19 cellular contexts compared by ENCODE assay signal in the genomic region with DNA sequence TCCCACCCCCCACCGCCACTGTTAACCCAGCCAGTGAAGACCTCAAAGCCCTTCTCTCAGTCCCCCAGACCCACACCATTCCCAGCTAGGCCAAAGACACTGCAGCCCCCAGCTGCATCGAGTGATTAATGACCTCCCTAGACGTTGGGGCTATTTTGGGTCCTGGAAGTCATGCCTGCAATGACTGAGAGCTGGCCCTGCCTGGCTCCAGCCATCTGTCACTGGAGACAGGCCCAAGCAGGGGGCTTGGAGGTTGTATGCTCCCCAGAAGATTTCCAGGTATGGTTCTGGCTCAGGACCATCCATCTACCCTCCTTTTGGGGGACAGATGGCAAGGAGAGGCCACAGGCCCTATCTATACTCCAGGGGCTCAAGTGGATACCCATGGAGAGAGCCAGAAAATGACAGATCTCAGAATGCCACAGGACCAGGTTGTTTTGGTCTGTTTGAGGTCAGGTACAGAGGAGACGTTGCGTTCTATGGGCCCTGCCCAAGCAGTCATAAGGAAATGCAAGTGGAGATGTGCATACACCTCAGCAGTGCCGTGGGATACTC. TPM values are rescaled to one million over a fixed set of nuclear protein-coding genes. Genes with fewer than 3 reads are reported as not detected.
DNase-seq lines count a peak whose midpoint lies in the region; ATAC-seq and TF ChIP-seq lines count a peak whose summit lies in the region.
"Had no signal": no experiment of that assay in that cellular context is flagged by ENCODE, and none has a peak within 500 bp of the region (broad histone marks: within the 10 kb centered on the region; RNA-seq: fewer than 3 reads in every experiment).

No MANE protein-coding gene starts in this region.

- H3K36me3 Mint-ChIP-seq in T-helper 1 cell treated with Interleukin-12 subunit alpha and Interleukin-12 subunit beta and Interleukin-4 antibody, amounts not matched to agents 30 μg/mL and 1 μg/mL, for 36 hours (ENCODE audit: low read depth): no peaks in the 10 kb centered on the region
- no peaks in the 10 kb centered on the region for H3K36me3 Mint-ChIP-seq in CD8-positive, alpha-beta T cell
- peaks cover 5% of the 10 kb centered on the region for H3K36me3 Mint-ChIP-seq in central memory CD8-positive, alpha-beta T cell (ENCODE audit: insufficient read depth)
- H3K36me3 Mint-ChIP-seq in naive thymus-derived CD4-positive, alpha-beta T cell: peaks cover 0 to 4% (median 0%) of the 10 kb centered on the region in 5 donors

- TF ChIP-seq EP300 in suprapubic skin (IDR thresholded peaks at IDR 0.05): no peak

- H3K27me3 Mint-ChIP-seq in T-helper 1 cell treated with Interleukin-12 subunit alpha and Interleukin-12 subunit beta and Interleukin-4 antibody, amounts not matched to agents 30 μg/mL and 1 μg/mL, for 36 hours (ENCODE audit: low read depth): peaks cover 19% of the 10 kb centered on the region
- H3K27me3 Mint-ChIP-seq in CD8-positive, alpha-beta T cell (ENCODE audit: low read depth): peaks cover 5% of the 10 kb centered on the region
- H3K27me3 Mint-ChIP-seq in central memory CD8-positive, alpha-beta T cell: no peaks in the 10 kb centered on the region
- H3K27me3 Mint-ChIP-seq in naive thymus-derived CD4-positive, alpha-beta T cell: peaks cover 0 to 13% (median 3%) of the 10 kb centered on the region in 5 donors

- DNase-seq in T-helper 1 cell (no peak), iPS-NIHi11 (ENCODE audit: low spot score) (no peak), suprapubic skin (ENCODE audit: low spot score in 2 of 2) (no peak)
- DNase-seq in CD8-positive, alpha-beta T cell: no peak
- no peak for DNase-seq in central memory CD8-positive, alpha-beta T cell (ENCODE audit: low spot score in 2 of 2)
- no peak for DNase-seq in naive thymus-derived CD4-positive, alpha-beta T cell
- DNase-seq: activated effector memory CD4-positive, alpha-beta T cell treated with Interleukin-2 at 50 U/mL for 16 hours; DMS153; GF-D8; NCI-H524 treated with DMSO at 0.1 percent for 48 hours had no signal

- TF ChIP-seq POLR2A in suprapubic skin (IDR thresholded peaks at IDR 0.05): no peak

- POLR2A ChIA-PET in CD8-positive, alpha-beta T cell (lab: Charles Lee): no interaction called here
- POLR2A ChIA-PET in naive thymus-derived CD4-positive, alpha-beta T cell (lab: Charles Lee): interaction anchor here (1.0 to 5.1 kb wide), 2 partner anchors 18 to 21 kb away, joined by 3 to 42 read pairs; a partner anchor contains a TSS

- H3K27me3 ChIP-seq in CD8-positive, alpha-beta T cell (ENCODE audit: insufficient read depth, low read length): no peaks in the 10 kb centered on the region
- H3K27me3 ChIP-seq in naive thymus-derived CD4-positive, alpha-beta T cell (ENCODE audit: control insufficient read depth in 2 of 2, insufficient read depth in 2 of 2, low read length in 2 of 2): no peaks in the 10 kb centered on the region
- no peaks in the 10 kb centered on the region for H3K27me3 ChIP-seq in suprapubic skin
- H3K27me3 ChIP-seq: adrenal gland, esophagus muscularis mucosa, gastroesophageal sphincter, upper lobe of right lung had no signal

- H3K4me1 ChIP-seq in CD8-positive, alpha-beta T cell (ENCODE audit: insufficient read depth, low read length): peaks cover 53% of the 10 kb centered on the region
- peaks cover 22 to 51% of the 10 kb centered on the region in 2 donors for H3K4me1 ChIP-seq in naive thymus-derived CD4-positive, alpha-beta T cell (ENCODE audit: control insufficient read depth in 2 of 2, insufficient read depth in 2 of 2, low read length in 2 of 2)
- peaks cover 28% of the 10 kb centered on the region for H3K4me1 ChIP-seq in suprapubic skin

- ATAC-seq in CD8-positive, alpha-beta T cell: no peak
- ATAC-seq in central memory CD8-positive, alpha-beta T cell (replicated peaks; ENCODE audit: extremely low read depth, poor library complexity, severe bottlenecking): no peak
- no peak for ATAC-seq in naive thymus-derived CD4-positive, alpha-beta T cell
- ATAC-seq in HG03097 (IDR thresholded peaks at IDR 0.05; ENCODE audit: low FRiP score, unreplicated experiment): no peak
- ATAC-seq: activated CD4-positive, CD25-positive, alpha-beta regulatory T cell treated with anti-CD3 and anti-CD28 coated beads, Interleukin-2, amount 50 U/mL, for 24 hours; gastroesophageal sphincter; GM12878; upper lobe of right lung had no signal

- CTCF ChIA-PET in CD8-positive, alpha-beta T cell (lab: Charles Lee): interaction anchor here (3.8 to 3.9 kb wide), 2 partner anchors 54 to 234 kb away, joined by 14 to 18 read pairs; a partner anchor contains a TSS
- CTCF ChIA-PET in naive thymus-derived CD4-positive, alpha-beta T cell (lab: Charles Lee): interaction anchor here (4.0 kb wide), 1 partner anchor 171 kb away, joined by 28 read pairs; no protein-coding TSS in a partner anchor

- intact Hi-C loops in CD8-positive, alpha-beta T cell (cut with DNase I, micrococcal nuclease): loop anchor here in 1 of 2 experiments (10.0 kb wide), 1 partner anchor 484 kb away; a partner anchor contains a TSS
- intact Hi-C loops in naive thymus-derived CD4-positive, alpha-beta T cell (cut with micrococcal nuclease): loop anchor here in 1 of 2 donors (10.0 kb wide), 1 partner anchor 804 kb away; a partner anchor contains a TSS

- H3K4me3 ChIP-seq in CD8-positive, alpha-beta T cell (ENCODE audit: low read depth, low read length): no peak overlapping the region
- H3K4me3 ChIP-seq in naive thymus-derived CD4-positive, alpha-beta T cell (ENCODE audit: low read length): no peak overlapping the region
- H3K4me3 ChIP-seq in suprapubic skin: no peak overlapping the region
- H3K4me3 ChIP-seq: adrenal gland, esophagus muscularis mucosa, gastroesophageal sphincter, upper lobe of right lung had no signal

- TF ChIP-seq CTCF in CD8-positive, alpha-beta T cell (IDR thresholded peaks at IDR 0.05): no peak
- no peak for TF ChIP-seq CTCF in suprapubic skin (IDR thresholded peaks at IDR 0.05)

- 83% methylated on average over 6 of the region's 6 CpGs for WGBS in suprapubic skin

- H3K27ac Mint-ChIP-seq in T-helper 1 cell treated with Interleukin-12 subunit alpha and Interleukin-12 subunit beta and Interleukin-4 antibody, amounts not matched to agents 30 μg/mL and 1 μg/mL, for 36 hours: no peak overlapping the region
- H3K27ac Mint-ChIP-seq in CD8-positive, alpha-beta T cell: no peak overlapping the region
- H3K27ac Mint-ChIP-seq in central memory CD8-positive, alpha-beta T cell (ENCODE audit: low read depth): no peak overlapping the region
- H3K27ac Mint-ChIP-seq in naive thymus-derived CD4-positive, alpha-beta T cell: no peak overlapping the region

- no peaks in the 10 kb centered on the region for H3K9me3 Mint-ChIP-seq in T-helper 1 cell treated with Interleukin-12 subunit alpha and Interleukin-12 subunit beta and Interleukin-4 antibody, amounts not matched to agents 30 μg/mL and 1 μg/mL, for 36 hours
- H3K9me3 Mint-ChIP-seq in CD8-positive, alpha-beta T cell: no peaks in the 10 kb centered on the region
- H3K9me3 Mint-ChIP-seq in central memory CD8-positive, alpha-beta T cell: no peaks in the 10 kb centered on the region
- H3K9me3 Mint-ChIP-seq in naive thymus-derived CD4-positive, alpha-beta T cell: peaks cover 0 to 4% (median 0%) of the 10 kb centered on the region in 11 donors

- H3K27ac ChIP-seq in CD8-positive, alpha-beta T cell (ENCODE audit: low read depth, low read length): no peak overlapping the region
- no peak overlapping the region for H3K27ac ChIP-seq in naive thymus-derived CD4-positive, alpha-beta T cell (ENCODE audit: low read depth, low read length)
- H3K27ac ChIP-seq in suprapubic skin: no peak overlapping the region
- H3K27ac ChIP-seq: adrenal gland, esophagus muscularis mucosa, gastroesophageal sphincter, upper lobe of right lung had no signal

- peak overlapping the region; percentile 59 for H3K4me3 Mint-ChIP-seq in T-helper 1 cell treated with Interleukin-12 subunit alpha and Interleukin-12 subunit beta and Interleukin-4 antibody, amounts not matched to agents 30 μg/mL and 1 μg/mL, for 36 hours
- H3K4me3 Mint-ChIP-seq in CD8-positive, alpha-beta T cell: peak overlapping the region; percentile 72
- peak overlapping the region; percentile 87 for H3K4me3 Mint-ChIP-seq in central memory CD8-positive, alpha-beta T cell
- peak overlapping the region in 9 of 10 donors; percentile 66 to 91 (median 79) for H3K4me3 Mint-ChIP-seq in naive thymus-derived CD4-positive, alpha-beta T cell

- no peaks in the 10 kb centered on the region for H3K36me3 ChIP-seq in CD8-positive, alpha-beta T cell (ENCODE audit: insufficient read depth, low read length)
- H3K36me3 ChIP-seq in naive thymus-derived CD4-positive, alpha-beta T cell (ENCODE audit: control insufficient read depth in 2 of 3, insufficient read depth in 3 of 3, low read length in 3 of 3): no peaks in the 10 kb centered on the region
- H3K36me3 ChIP-seq in suprapubic skin: no peaks in the 10 kb centered on the region
- H3K36me3 ChIP-seq: adrenal gland, gastroesophageal sphincter, upper lobe of right lung had no signal

- no peaks in the 10 kb centered on the region for H3K9me3 ChIP-seq in CD8-positive, alpha-beta T cell (ENCODE audit: low read length)
- no peaks in the 10 kb centered on the region for H3K9me3 ChIP-seq in naive thymus-derived CD4-positive, alpha-beta T cell (ENCODE audit: control insufficient read depth in 2 of 3, low read length in 3 of 3)
- H3K9me3 ChIP-seq in suprapubic skin: no peaks in the 10 kb centered on the region
- H3K9me3 ChIP-seq: adrenal gland, esophagus muscularis mucosa, gastroesophageal sphincter, upper lobe of right lung had no signal

- peaks cover 47% of the 10 kb centered on the region for H3K4me1 Mint-ChIP-seq in T-helper 1 cell treated with Interleukin-12 subunit alpha and Interleukin-12 subunit beta and Interleukin-4 antibody, amounts not matched to agents 30 μg/mL and 1 μg/mL, for 36 hours (ENCODE audit: low read depth)
- peaks cover 61% of the 10 kb centered on the region for H3K4me1 Mint-ChIP-seq in CD8-positive, alpha-beta T cell (ENCODE audit: low read depth)
- peaks cover 61% of the 10 kb centered on the region for H3K4me1 Mint-ChIP-seq in central memory CD8-positive, alpha-beta T cell
- H3K4me1 Mint-ChIP-seq in naive thymus-derived CD4-positive, alpha-beta T cell: peaks cover 47 to 72% (median 64%) of the 10 kb centered on the region in 7 donors

RNA-seq across cellular contexts. Expression of a gene that starts 5.1 kb away (rescaled TPM):
- 1 to 10 TPM in 1 of 2 experiments, under 1 TPM in 1; 0.87 to 1.1 TPM for total RNA-seq in CD8-positive, alpha-beta T cell
- 1 to 10 TPM; 1.9 to 6.3 (median 2.6) TPM for total RNA-seq in naive thymus-derived CD4-positive, alpha-beta T cell
- polyA plus RNA-seq in naive thymus-derived CD4-positive, alpha-beta T cell: under 1 TPM in 1 of 2 donors, not detected in 1; 0.27 TPM
- total RNA-seq in suprapubic skin: 10 to 100 TPM in 1 of 4 donors, 1 to 10 TPM in 3; 1.3 to 20.3 (median 4.8) TPM
- total RNA-seq: H4 had no signal

RNA-seq across cellular contexts. Expression of a gene that starts 20.2 kb away (rescaled TPM):
- total RNA-seq in CD8-positive, alpha-beta T cell: 100 to 1,000 TPM; 356 to 394 TPM
- total RNA-seq in naive thymus-derived CD4-positive, alpha-beta T cell: 100 to 1,000 TPM; 154 to 338 (median 321) TPM
- polyA plus RNA-seq in naive thymus-derived CD4-positive, alpha-beta T cell: 10 to 100 TPM; 45.8 to 47.6 TPM
- 100 to 1,000 TPM in 3 of 4 donors, 10 to 100 TPM in 1; 90.2 to 423 (median 131) TPM for total RNA-seq in suprapubic skin

RNA-seq across cellular contexts. Expression of a gene that starts 55.2 kb away (rescaled TPM):
- total RNA-seq in CD8-positive, alpha-beta T cell: 10 to 100 TPM; 21.1 to 25.1 TPM
- 10 to 100 TPM; 10.9 to 31.3 (median 16.2) TPM for total RNA-seq in naive thymus-derived CD4-positive, alpha-beta T cell
- polyA plus RNA-seq in naive thymus-derived CD4-positive, alpha-beta T cell: 10 to 100 TPM; 10.3 to 13.7 TPM
- 10 to 100 TPM; 13.3 to 60.5 (median 31.1) TPM for total RNA-seq in suprapubic skin
